Comparison of ENCODE assay signal across 12 cellular contexts in genomic region chr7:101169110-101169837, GRCh38. TPM values are rescaled to one million over a fixed set of nuclear protein-coding genes. Genes with fewer than 3 reads are reported as not detected.
DNase-seq lines count a peak whose midpoint lies in the region; ATAC-seq, FAIRE-seq and TF ChIP-seq lines count a peak whose summit lies in the region.
"Had no signal": no experiment of that assay in that cellular context is flagged by ENCODE, and none has a peak within 500 bp of the region (broad histone marks: within the 10 kb centered on the region; RNA-seq: fewer than 3 reads in every experiment).

No MANE protein-coding gene starts in this region.

- H3K9me3 ChIP-seq in Karpas-422 (ENCODE audit: low read length) (no peaks in the 10 kb centered on the region), GM12878 (replicated peaks; ENCODE audit: control insufficient read depth, insufficient read depth, low read length) (no peaks in the 10 kb centered on the region; the same call in 2 of the 3 replicates), neural progenitor cell (ENCODE audit: low read depth) (no peaks in the 10 kb centered on the region)
- H3K9me3 ChIP-seq: mucosa of descending colon, thyroid gland had no signal

- intact Hi-C loops in GM12878 (cut with micrococcal nuclease; ENCODE audit: unreplicated experiment), result loop anchor here (1.0 kb wide), 2 partner anchors 19 to 25 kb away; no protein-coding TSS in a partner anchor
- intact Hi-C loops in lower leg skin (cut with DNase I; ENCODE audit: low total_unique reads), result no loop called here

- POLR2A ChIA-PET in GM12878 (lab: Charles Lee), result no interaction called here
- POLR2A ChIA-PET in RWPE1 (lab: Yijun Ruan, JAX; ENCODE audit: low non-redundant PET), result no interaction called here

- no peaks in the 10 kb centered on the region for H3K9me3 Mint-ChIP-seq in neural progenitor cell

- H3F3A ChIP-seq in neural progenitor cell (ENCODE audit: low read depth), result peaks cover 14% of the 10 kb centered on the region

- peak; percentile 1; the same call in 1 of the 3 replicates for ATAC-seq in GM12878

- no peaks in the 10 kb centered on the region for H3K9me2 ChIP-seq in Karpas-422 (replicated peaks; ENCODE audit: insufficient read depth, low read length)

- peaks cover 26% of the 10 kb centered on the region for H3K4me1 ChIP-seq in Karpas-422 (ENCODE audit: low read length)
- peaks cover 11% of the 10 kb centered on the region for H3K4me1 ChIP-seq in GM12878 (ENCODE audit: control insufficient read depth, insufficient read depth, low read length)
- peaks cover 47% of the 10 kb centered on the region for H3K4me1 ChIP-seq in neural progenitor cell

- no peak overlapping the region for H3K9ac ChIP-seq in Karpas-422 (ENCODE audit: low read length)
- H3K9ac ChIP-seq in GM12878 (ENCODE audit: control insufficient read depth, insufficient read depth, low read length), result no peak overlapping the region
- no peak overlapping the region for H3K9ac ChIP-seq in neural progenitor cell

- H3K4me3 ChIP-seq in Karpas-422 (ENCODE audit: low read length) (no peak overlapping the region), GM12878 (no peak overlapping the region), neural progenitor cell (no peak overlapping the region), lower leg skin (ENCODE audit: low read depth, poor library complexity, severe bottlenecking) (no peak overlapping the region)
- H3K4me3 ChIP-seq: mucosa of descending colon, thyroid gland had no signal

- H3K27ac ChIP-seq in Karpas-422 (ENCODE audit: low read length) (no peak overlapping the region), GM12878 (ENCODE audit: control insufficient read depth, insufficient read depth) (no peak overlapping the region), neural progenitor cell (no peak overlapping the region), RWPE1 (no peak overlapping the region)
- H3K27ac ChIP-seq: foreskin keratinocyte, thyroid gland had no signal

- no peak overlapping the region for H3K27ac Mint-ChIP-seq in neural progenitor cell

- in situ Hi-C loops in GM12878 (cut with MboI), result no loop called here

- H3K4me1 Mint-ChIP-seq in neural progenitor cell, result peaks cover 70% of the 10 kb centered on the region

- H3K27me3 ChIP-seq in Karpas-422 (ENCODE audit: low read length) (no peaks in the 10 kb centered on the region), GM12878 (replicated peaks in 1 of 2; ENCODE audit: control insufficient read depth in 2 of 2, insufficient read depth in 2 of 2, low read length in 1 of 2) (peaks cover 36 to 37% of the 10 kb centered on the region in 2 experiments), neural progenitor cell (peaks cover 100% of the 10 kb centered on the region)

- H4K20me1 ChIP-seq in Karpas-422 (ENCODE audit: insufficient read depth, low read depth, low read length), result peaks cover 25% of the 10 kb centered on the region
- H4K20me1 ChIP-seq in GM12878 (ENCODE audit: control insufficient read depth, insufficient read depth), result no peaks in the 10 kb centered on the region
- peaks cover 78% of the 10 kb centered on the region for H4K20me1 ChIP-seq in neural progenitor cell (ENCODE audit: low read depth)

- peak; percentile 59 for DNase-seq in NCI-H748 (lab: John Stamatoyannopoulos, UW; ENCODE audit: unreplicated experiment)
- no peak for DNase-seq in NCI-H748 treated with DMSO at 0.1 percent for 48 hours (lab: John Stamatoyannopoulos, UW)
- peak; percentile 54 for DNase-seq in Karpas-422
- no peak for DNase-seq in GM12878 (ENCODE audit: low read depth, low spot score)
- DNase-seq in neural progenitor cell (ENCODE audit: low spot score), result no peak
- no peak for DNase-seq in RWPE1 (ENCODE audit: low spot score)
- DNase-seq in lower leg skin (ENCODE audit: low spot score in 2 of 2), result no peak
- DNase-seq in GM20000 (ENCODE audit: low spot score), result no peak
- DNase-seq: foreskin keratinocyte had no signal

- peak; percentile 13 for FAIRE-seq in GM12878 (lab: Jason Lieb, UNC)

- H3K79me2 ChIP-seq in Karpas-422 (ENCODE audit: low read length) (0 out of 2 replicates have a peak, but pooled peaks cover under 1% of the 10 kb centered on the region), GM12878 (ENCODE audit: control insufficient read depth, insufficient read depth, low read length) (no peaks in the 10 kb centered on the region), neural progenitor cell (ENCODE audit: low read depth) (no peaks in the 10 kb centered on the region)

- TF ChIP-seq CTCF in GM12878 (IDR thresholded peaks at IDR 0.05 in 2 of 3, conservative IDR thresholded peaks at IDR 0.05 in 1 of 3; ENCODE audit: control insufficient read depth in 2 of 3, extremely low read depth in 1 of 3, insufficient read depth in 1 of 3, low read depth in 3 of 3, low read length in 3 of 3) (no peak), neural progenitor cell (IDR thresholded peaks at IDR 0.05) (no peak), RWPE1 (conservative IDR thresholded peaks at IDR 0.05; ENCODE audit: low read depth) (no peak), lower leg skin (IDR thresholded peaks at IDR 0.05) (no peak), GM20000 (IDR thresholded peaks at IDR 0.05; ENCODE audit: extremely low read depth, missing control alignments) (no peak)

- no peaks in the 10 kb centered on the region for H3K36me3 Mint-ChIP-seq in neural progenitor cell

- H2AFZ ChIP-seq in Karpas-422 (ENCODE audit: low read length) (no peak overlapping the region), GM12878 (ENCODE audit: control insufficient read depth, low read depth, low read length) (no peak overlapping the region), neural progenitor cell (replicated peaks) (no peak overlapping the region)

- 2% methylated on average over 17 of the region's 18 CpGs for WGBS in GM12878 (ENCODE audit: insufficient coverage, insufficient replicate concordance, low lambda C conversion rate, missing lambda C conversion rate)
- WGBS in lower leg skin, 2 donors, result 1 to 2% methylated on average over 18 of the region's 18 CpGs

- RAD21 ChIA-PET in GM12878 (lab: Charles Lee; ENCODE audit: unreplicated experiment), result interaction anchor here (0.7 to 2.7 kb wide), 3 partner anchors 25 to 1219 kb away, joined by 3 to 20 read pairs (median 12); no protein-coding TSS in a partner anchor

- peak overlapping the region; percentile 22 for H3K4me2 ChIP-seq in Karpas-422 (ENCODE audit: low read depth, low read length, poor library complexity, severe bottlenecking)
- H3K4me2 ChIP-seq in GM12878 (ENCODE audit: control insufficient read depth, insufficient read depth), result peak overlapping the region; percentile 33; the same call in 1 of the 2 replicates
- no peak overlapping the region for H3K4me2 ChIP-seq in neural progenitor cell

- TF ChIP-seq EP300 in GM12878 (IDR thresholded peaks at IDR 0.05; ENCODE audit: borderline replicate concordance in 1 of 2, control insufficient read depth in 1 of 2, low read depth in 2 of 2, low read length in 2 of 2), result no peak

- H3K36me3 ChIP-seq in Karpas-422 (ENCODE audit: insufficient read depth, low read length), result no peaks in the 10 kb centered on the region
- no peaks in the 10 kb centered on the region for H3K36me3 ChIP-seq in GM12878 (ENCODE audit: control insufficient read depth in 2 of 2, insufficient read depth in 2 of 2, low read length in 1 of 2)
- H3K36me3 ChIP-seq in neural progenitor cell, result no peaks in the 10 kb centered on the region
- H3K36me3 ChIP-seq: thyroid gland had no signal

- H3K4me3 Mint-ChIP-seq in neural progenitor cell, result peak overlapping the region; percentile 80

- TF ChIP-seq RAD21 in GM12878 (IDR thresholded peaks at IDR 0.05; ENCODE audit: insufficient read depth, low read depth, low read length), result no peak

- H3K27me3 Mint-ChIP-seq in neural progenitor cell (ENCODE audit: insufficient read depth, low read depth), result peaks cover 84% of the 10 kb centered on the region

- SMC1A ChIA-PET in GM12878 (lab: Charles Lee; ENCODE audit: uncharacterized antibody, unreplicated experiment), result interaction anchor here (1.2 to 2.6 kb wide), 3 partner anchors 25 to 27 kb away, joined by 4 to 10 read pairs (median 9); no protein-coding TSS in a partner anchor

- CTCF ChIA-PET in GM12878 (lab: Yijun Ruan, JAX), result interaction anchor here (0.6 to 6.1 kb wide), 4 partner anchors 28 to 113 kb away, joined by 3 to 80 read pairs (median 4); partner anchors contain the start of gene TRIM56
- CTCF ChIA-PET in RWPE1 (lab: Yijun Ruan, JAX), result interaction anchor here (1.0 to 2.7 kb wide), 3 partner anchors 25 to 81 kb away, joined by 3 to 19 read pairs (median 16); no protein-coding TSS in a partner anchor

- BruUV-seq in GM12878 (replicated peaks; lab: Mats Ljungman, UMichigan), result no TSS peak

- TF ChIP-seq POLR2A in GM12878 (IDR thresholded peaks at IDR 0.05; ENCODE audit: low read depth, low read length) (no peak), lower leg skin (IDR thresholded peaks at IDR 0.05) (no peak)

RNA-seq across cellular contexts. Expression of gene VGF, which starts 3.9 kb away (rescaled TPM):
- total RNA-seq in Karpas-422 (2014; rRNA removed; shearing (Covaris generic); ENCODE audit: low replicate concordance), result 0.86 and 1.4 TPM in 2 replicates
- total RNA-seq in GM12878 (2013; cell fraction: nucleolus; rRNA removed), result 0.19 TPM in 1 of 2 replicates, not detected in the other
- total RNA-seq in GM12878 (2014; rRNA removed), result 0.11 TPM in 1 of 2 replicates, not detected in the other
- total RNA-seq in GM12878 (2014; rRNA removed; fragmentation: Illumina TruSeq; extraction: Trizol), result 0.09 TPM in 1 of 2 replicates, not detected in the other
- total RNA-seq in GM12878 (2021), result 0.11 and 0.23 TPM in 2 replicates
- not detected for polyA plus RNA-seq in GM12878 (2011; ENCODE audit: low read depth)
- polyA plus RNA-seq in GM12878 (2011; rRNA removed), result not detected in 2 replicates
- polyA plus RNA-seq in GM12878 (2011; cell fraction: cytosol; rRNA removed), result 0.03 TPM in 1 of 2 replicates, not detected in the other
- polyA plus RNA-seq in GM12878 (2011; cell fraction: nucleus; rRNA removed), result 0.10 and 0.16 TPM in 2 replicates
- polyA plus RNA-seq in GM12878 (2012), result 0.05 and 0.08 TPM in 2 replicates
- polyA plus RNA-seq in GM12878 (2014; fragmentation: Illumina TruSeq; extraction: Trizol), result not detected in 2 replicates
- not detected for polyA plus RNA-seq in GM12878 (2014; fragmentation: Nextera tagmentation; extraction: Ambion mirVana)
- 0.20 TPM in 1 of 2 replicates, not detected in the other for polyA plus RNA-seq in GM12878 (2014; rRNA removed)
- under 1 TPM; 0.09 to 0.25 TPM for polyA plus RNA-seq in GM12878 (2016; fragmentation: Nextera tagmentation; extraction: Ambion mirVana)
- polyA minus RNA-seq in GM12878 (2011; rRNA and poly(A)+ RNA removed), result not detected in 2 replicates
- not detected in 2 replicates for polyA minus RNA-seq in GM12878 (2011; cell fraction: cytosol; rRNA and poly(A)+ RNA removed)
- polyA minus RNA-seq in GM12878 (2011; cell fraction: nucleus; rRNA and poly(A)+ RNA removed), result not detected in 2 replicates
- total RNA-seq in neural progenitor cell (ENCODE audit: low replicate concordance), result 0.65 and 1.6 TPM in 2 replicates
- 1 to 10 TPM in 2 of 4 donors, under 1 TPM in 1, not detected in 1; 0.91 to 6.3 (median 2.5) TPM for total RNA-seq in lower leg skin

RNA-seq across cellular contexts. Expression of gene NAT16, which starts 10.8 kb away (rescaled TPM):
- total RNA-seq in Karpas-422 (2014; rRNA removed; shearing (Covaris generic); ENCODE audit: low replicate concordance), result not detected in 2 replicates
- not detected in 2 replicates for total RNA-seq in GM12878 (2013; cell fraction: nucleolus; rRNA removed)
- total RNA-seq in GM12878 (2014; rRNA removed), result not detected in 2 replicates
- not detected in 2 replicates for total RNA-seq in GM12878 (2014; rRNA removed; fragmentation: Illumina TruSeq; extraction: Trizol)
- total RNA-seq in GM12878 (2021), result not detected in 2 replicates
- polyA plus RNA-seq in GM12878 (2011; ENCODE audit: low read depth), result not detected
- not detected in 2 replicates for polyA plus RNA-seq in GM12878 (2011; rRNA removed)
- not detected in 2 replicates for polyA plus RNA-seq in GM12878 (2011; cell fraction: cytosol; rRNA removed)
- polyA plus RNA-seq in GM12878 (2011; cell fraction: nucleus; rRNA removed), result 0.07 TPM in 1 of 2 replicates, not detected in the other
- polyA plus RNA-seq in GM12878 (2012), result not detected in 2 replicates
- polyA plus RNA-seq in GM12878 (2014; fragmentation: Illumina TruSeq; extraction: Trizol), result not detected in 2 replicates
- polyA plus RNA-seq in GM12878 (2014; fragmentation: Nextera tagmentation; extraction: Ambion mirVana), result not detected
- not detected in 2 replicates for polyA plus RNA-seq in GM12878 (2014; rRNA removed)
- not detected for polyA plus RNA-seq in GM12878 (2016; fragmentation: Nextera tagmentation; extraction: Ambion mirVana)
- not detected in 2 replicates for polyA minus RNA-seq in GM12878 (2011; rRNA and poly(A)+ RNA removed)
- polyA minus RNA-seq in GM12878 (2011; cell fraction: cytosol; rRNA and poly(A)+ RNA removed), result not detected in 2 replicates
- 0.10 TPM in 1 of 2 replicates, not detected in the other for polyA minus RNA-seq in GM12878 (2011; cell fraction: nucleus; rRNA and poly(A)+ RNA removed)
- 0.28 TPM in 1 of 2 replicates, not detected in the other for total RNA-seq in neural progenitor cell (ENCODE audit: low replicate concordance)
- total RNA-seq in lower leg skin, result not detected
- total RNA-seq: A673, foreskin keratinocyte, mucosa of descending colon had no signal
- polyA plus RNA-seq: foreskin keratinocyte had no signal

RNA-seq across cellular contexts. Expression of gene AP1S1, which starts 15.0 kb away (rescaled TPM):
- total RNA-seq in Karpas-422 (2014; rRNA removed; shearing (Covaris generic); ENCODE audit: low replicate concordance), result 150 and 256 TPM in 2 replicates
- total RNA-seq in GM12878 (2013; cell fraction: nucleolus; rRNA removed), result 10.0 and 11.2 TPM in 2 replicates
- total RNA-seq in GM12878 (2014; rRNA removed) (89.4 and 103 TPM in 2 replicates), GM12878 (2014; rRNA removed; fragmentation: Illumina TruSeq; extraction: Trizol) (48.6 and 48.9 TPM in 2 replicates), GM12878 (2021) (58.5 and 63.5 TPM in 2 replicates), neural progenitor cell (ENCODE audit: low replicate concordance) (74.4 and 94.2 TPM in 2 replicates), lower leg skin (10 to 100 TPM; 52.9 to 81.2 (median 61.2) TPM)
- polyA plus RNA-seq in GM12878 (2011; ENCODE audit: low read depth), result 53.1 TPM
- polyA plus RNA-seq in GM12878 (2011; rRNA removed) (103 and 121 TPM in 2 replicates), GM12878 (2014; fragmentation: Illumina TruSeq; extraction: Trizol) (59.2 and 61.3 TPM in 2 replicates), GM12878 (2014; fragmentation: Nextera tagmentation; extraction: Ambion mirVana) (1 to 10 TPM; 2.5 to 7.9 TPM), GM12878 (2014; rRNA removed) (101 and 115 TPM in 2 replicates), GM12878 (2016; fragmentation: Nextera tagmentation; extraction: Ambion mirVana) (10 to 100 TPM; 26.3 to 30.7 TPM)
- 132 and 133 TPM in 2 replicates for polyA plus RNA-seq in GM12878 (2011; cell fraction: cytosol; rRNA removed)
- 70.1 and 95.2 TPM in 2 replicates for polyA plus RNA-seq in GM12878 (2011; cell fraction: nucleus; rRNA removed)
- 63.7 and 83.5 TPM in 2 replicates for polyA plus RNA-seq in GM12878 (2012)
- 59.1 and 71.1 TPM in 2 replicates for polyA minus RNA-seq in GM12878 (2011; rRNA and poly(A)+ RNA removed)
- 18.3 and 22.6 TPM in 2 replicates for polyA minus RNA-seq in GM12878 (2011; cell fraction: cytosol; rRNA and poly(A)+ RNA removed)
- polyA minus RNA-seq in GM12878 (2011; cell fraction: nucleus; rRNA and poly(A)+ RNA removed), result 7.1 and 7.4 TPM in 2 replicates

RNA-seq across cellular contexts. Expression of gene MOGAT3, which starts 31.6 kb away (rescaled TPM):
- total RNA-seq in Karpas-422 (2014; rRNA removed; shearing (Covaris generic); ENCODE audit: low replicate concordance), result not detected in 2 replicates
- not detected in 2 replicates for total RNA-seq in GM12878 (2013; cell fraction: nucleolus; rRNA removed)
- total RNA-seq in GM12878 (2014; rRNA removed), result not detected in 2 replicates
- not detected in 2 replicates for total RNA-seq in GM12878 (2014; rRNA removed; fragmentation: Illumina TruSeq; extraction: Trizol)
- not detected in 2 replicates for total RNA-seq in GM12878 (2021)
- not detected for polyA plus RNA-seq in GM12878 (2011; ENCODE audit: low read depth)
- 0.11 TPM in 1 of 2 replicates, not detected in the other for polyA plus RNA-seq in GM12878 (2011; rRNA removed)
- 0.03 TPM in 1 of 2 replicates, not detected in the other for polyA plus RNA-seq in GM12878 (2011; cell fraction: cytosol; rRNA removed)
- 0.04 and 0.10 TPM in 2 replicates for polyA plus RNA-seq in GM12878 (2011; cell fraction: nucleus; rRNA removed)
- not detected in 2 replicates for polyA plus RNA-seq in GM12878 (2012)
- polyA plus RNA-seq in GM12878 (2014; fragmentation: Illumina TruSeq; extraction: Trizol), result not detected in 2 replicates
- polyA plus RNA-seq in GM12878 (2014; fragmentation: Nextera tagmentation; extraction: Ambion mirVana), result not detected
- not detected in 2 replicates for polyA plus RNA-seq in GM12878 (2014; rRNA removed)
- polyA plus RNA-seq in GM12878 (2016; fragmentation: Nextera tagmentation; extraction: Ambion mirVana), result not detected
- polyA minus RNA-seq in GM12878 (2011; rRNA and poly(A)+ RNA removed), result not detected in 2 replicates
- polyA minus RNA-seq in GM12878 (2011; cell fraction: cytosol; rRNA and poly(A)+ RNA removed), result not detected in 2 replicates
- polyA minus RNA-seq in GM12878 (2011; cell fraction: nucleus; rRNA and poly(A)+ RNA removed), result 0.48 TPM in 1 of 2 replicates, not detected in the other
- total RNA-seq in neural progenitor cell (ENCODE audit: low replicate concordance), result not detected in 2 replicates
- not detected for total RNA-seq in lower leg skin
- total RNA-seq: A673, foreskin keratinocyte, thyroid gland had no signal
- polyA plus RNA-seq: foreskin keratinocyte had no signal

RNA-seq across cellular contexts. Expression of gene SERPINE1, which starts 42.4 kb away (rescaled TPM):
- not detected in 2 replicates for total RNA-seq in Karpas-422 (2014; rRNA removed; shearing (Covaris generic); ENCODE audit: low replicate concordance)
- total RNA-seq in GM12878 (2013; cell fraction: nucleolus; rRNA removed), result 1.3 and 1.4 TPM in 2 replicates
- total RNA-seq in GM12878 (2014; rRNA removed) (0.23 and 0.33 TPM in 2 replicates), GM12878 (2014; rRNA removed; fragmentation: Illumina TruSeq; extraction: Trizol) (0.14 and 0.27 TPM in 2 replicates), GM12878 (2021) (0.46 and 0.66 TPM in 2 replicates), neural progenitor cell (ENCODE audit: low replicate concordance) (0.03 TPM in 1 of 2 replicates, not detected in the other), lower leg skin (1 to 10 TPM; 4.8 to 9.4 (median 8.9) TPM)
- 0.58 TPM for polyA plus RNA-seq in GM12878 (2011; ENCODE audit: low read depth)
- polyA plus RNA-seq in GM12878 (2011; rRNA removed) (1.5 and 2.4 TPM in 2 replicates), GM12878 (2014; fragmentation: Illumina TruSeq; extraction: Trizol) (0.25 and 0.41 TPM in 2 replicates), GM12878 (2014; fragmentation: Nextera tagmentation; extraction: Ambion mirVana) (under 1 TPM; 0.20 to 0.39 TPM), GM12878 (2014; rRNA removed) (0.52 and 0.58 TPM in 2 replicates), GM12878 (2016; fragmentation: Nextera tagmentation; extraction: Ambion mirVana) (under 1 TPM; 0.75 to 0.83 TPM)
- polyA plus RNA-seq in GM12878 (2011; cell fraction: cytosol; rRNA removed), result 3.1 and 3.2 TPM in 2 replicates
- polyA plus RNA-seq in GM12878 (2011; cell fraction: nucleus; rRNA removed), result 1.2 and 1.5 TPM in 2 replicates
- polyA plus RNA-seq in GM12878 (2012), result 0.93 and 0.94 TPM in 2 replicates
- polyA minus RNA-seq in GM12878 (2011; rRNA and poly(A)+ RNA removed), result 2.0 and 3.0 TPM in 2 replicates
- polyA minus RNA-seq in GM12878 (2011; cell fraction: cytosol; rRNA and poly(A)+ RNA removed), result 1.0 and 1.3 TPM in 2 replicates
- polyA minus RNA-seq in GM12878 (2011; cell fraction: nucleus; rRNA and poly(A)+ RNA removed), result 0.48 TPM in 2 replicates

Comparison
In these comparisons a context has a peak if more than half of its experiments do, and no peak if none do; other contexts are left out.
1. DNase-seq: peak in NCI-H748 (single experiment) and Karpas-422 (single experiment); none in NCI-H748 treated with DMSO at 0.1 percent for 48 hours (single experiment), GM12878 (single experiment), neural progenitor cell (single experiment), RWPE1 (single experiment), lower leg skin (0 of 2) and GM20000 (single experiment).